8 cellular contexts compared by ENCODE assay signal in genomic region chr1:117895482-117896114, GRCh38. TPM values are rescaled to one million over a fixed set of nuclear protein-coding genes. Genes with fewer than 3 reads are reported as not detected.
DNase-seq lines count a peak whose midpoint lies in the region; ATAC-seq, FAIRE-seq and TF ChIP-seq lines count a peak whose summit lies in the region.

No MANE protein-coding gene starts in this region.

- no peak overlapping the region for H3K4me3 ChIP-seq in bronchial epithelial cell (ENCODE audit: low read depth, low read length)

- TF ChIP-seq CTCF in VCaP (conservative IDR thresholded peaks at IDR 0.05) (peak; percentile 81), bronchial epithelial cell (IDR thresholded peaks at IDR 0.05; ENCODE audit: insufficient read depth, low read length, severe bottlenecking) (peak; percentile 74)

- ATAC-seq in GM18909 (IDR thresholded peaks at IDR 0.05; ENCODE audit: poor library complexity, unreplicated experiment) (peak; percentile 83), HG03159 (IDR thresholded peaks at IDR 0.05; ENCODE audit: unreplicated experiment) (peak; percentile 92)

- H3K36me3 ChIP-seq in bronchial epithelial cell (ENCODE audit: control insufficient read depth, insufficient read depth, low read length): peaks cover 2% of the 10 kb centered on the region

- H3K27ac ChIP-seq in VCaP: no peak overlapping the region

- DNase-seq in C1 segment of cervical spinal cord (lab: John Stamatoyannopoulos, UW) (peak in 9 of 14 donors; percentile 1 to 54 (median 4)), NCI-H2171 (lab: John Stamatoyannopoulos, UW) (peak; percentile 53), bronchial epithelial cell (ENCODE audit: low read depth) (peak; percentile 72), left kidney (ENCODE audit: low read depth, low spot score) (peak; percentile 86)
- DNase-seq in stimulated activated CD4-positive, alpha-beta T cell treated with anti-CD3 and anti-CD28 coated beads, Interleukin-4, amount 100 ng/mL, for 4 hours: peak; percentile 22 to 27

- FAIRE-seq in bronchial epithelial cell (lab: Jason Lieb, UNC): no peak

- no peaks in the 10 kb centered on the region for H3K27me3 ChIP-seq in bronchial epithelial cell (ENCODE audit: control insufficient read depth, insufficient read depth, low read length)

RNA-seq across cellular contexts. Expression of gene GDAP2, which starts 33.8 kb away (rescaled TPM):
- total RNA-seq in bronchial epithelial cell: 20.8 and 26.8 TPM in 2 replicates

RNA-seq across cellular contexts. Expression of gene WDR3, which starts 33.9 kb away (rescaled TPM):
- total RNA-seq in bronchial epithelial cell: 14.5 and 38.2 TPM in 2 replicates

Comparison
In these comparisons a context has a peak if more than half of its experiments do, and no peak if none do; other contexts are left out.
1. DNase-seq: peak in every context shown above with its lines; median percentile 86 in left kidney; 72 in bronchial epithelial cell; 53 in NCI-H2171; 24 in stimulated activated CD4-positive, alpha-beta T cell treated with anti-CD3 and anti-CD28 coated beads, Interleukin-4, amount 100 ng/mL, for 4 hours; 4 in C1 segment of cervical spinal cord.